Comparison of ENCODE assay signal across 8 cellular contexts in genomic region chr3:141413387-141414140, GRCh38. TPM values are rescaled to one million over a fixed set of nuclear protein-coding genes. Genes with fewer than 3 reads are reported as not detected.
A peak's percentile ranks its signal among the peaks of the same experiment; 100 is the strongest.
DNase-seq lines count a peak whose midpoint lies in the region; ATAC-seq and TF ChIP-seq lines count a peak whose summit lies in the region.

No MANE protein-coding gene starts in this region.

- CTCF ChIA-PET in AG04450 (lab: Charles Lee) (interaction anchor here (1.5 to 2.4 kb wide), 5 partner anchors 12 to 109 kb away, joined by 5 to 18 read pairs (median 8); no protein-coding TSS in a partner anchor), SK-N-SH (lab: Yijun Ruan, JAX) (interaction anchor here (0.9 to 1.4 kb wide), 3 partner anchors 41 to 53 kb away, joined by 3 to 6 read pairs (median 3); no protein-coding TSS in a partner anchor)

- POLR2A ChIA-PET in AG04450 (lab: Yijun Ruan, JAX) (interaction anchor here (0.6 to 1.5 kb wide), 4 partner anchors 11 to 30 kb away, joined by 3 to 12 read pairs (median 3); no protein-coding TSS in a partner anchor), SK-N-SH (lab: Yijun Ruan, JAX) (no interaction called here)

- H3K9me3 ChIP-seq in AG04450 (ENCODE audit: control insufficient read depth, insufficient read depth, low read length): no peaks in the 10 kb centered on the region; the same call in 1 of the 2 replicates
- no peaks in the 10 kb centered on the region for H3K9me3 ChIP-seq in SK-N-SH
- no peaks in the 10 kb centered on the region for H3K9me3 ChIP-seq in neutrophil

- H3K4me1 ChIP-seq in SK-N-SH (ENCODE audit: control insufficient read depth in 1 of 2, insufficient read depth in 2 of 2, low read depth in 1 of 2, low read length in 1 of 2): peaks cover 42 to 46% of the 10 kb centered on the region in 2 experiments
- peaks cover 37 to 46% of the 10 kb centered on the region in 2 experiments for H3K4me1 ChIP-seq in neutrophil (ENCODE audit: control insufficient read depth in 1 of 2, insufficient read depth in 1 of 2, low read depth in 1 of 2, low read length in 1 of 2)

- H3K27ac ChIP-seq in AG04450 (ENCODE audit: low read depth, low read length) (peak overlapping the region; percentile 94), SK-N-SH (ENCODE audit: low read depth in 2 of 2, low read length in 1 of 2) (peak overlapping the region; percentile 75 to 78), dorsolateral prefrontal cortex (peak overlapping the region; percentile 82 to 99 (median 97)), neutrophil (peak overlapping the region; percentile 71)

- intact Hi-C loops in dorsolateral prefrontal cortex (cut with DNase I): loop anchor here (2.0 to 5.0 kb wide), 4 partner anchors 17 to 46 kb away; partner anchors contain the start of gene ZBTB38 (in 1 of the 2)

- no peak for TF ChIP-seq EP300 in SK-N-SH (IDR thresholded peaks at IDR 0.05; ENCODE audit: borderline replicate concordance in 1 of 2, low read depth in 1 of 2, low read length in 1 of 2)

- H3K9me2 ChIP-seq in SK-N-SH: no peaks in the 10 kb centered on the region

- H2AFZ ChIP-seq in SK-N-SH (ENCODE audit: low read depth): no peak overlapping the region

- no peaks in the 10 kb centered on the region for H3K27me3 ChIP-seq in AG04450 (ENCODE audit: control insufficient read depth, insufficient read depth, low read length)
- H3K27me3 ChIP-seq in SK-N-SH (ENCODE audit: insufficient read depth): no peaks in the 10 kb centered on the region
- no peaks in the 10 kb centered on the region for H3K27me3 ChIP-seq in dorsolateral prefrontal cortex
- no peaks in the 10 kb centered on the region for H3K27me3 ChIP-seq in neutrophil

- no peak for TF ChIP-seq RAD21 in SK-N-SH (IDR thresholded peaks at IDR 0.05; ENCODE audit: low read length)

- peaks cover 72% of the 10 kb centered on the region for H3K79me2 ChIP-seq in SK-N-SH (ENCODE audit: insufficient read depth)

- H3F3A ChIP-seq in SK-N-SH (replicated peaks; ENCODE audit: insufficient read depth): peaks cover 27% of the 10 kb centered on the region

- ATAC-seq in GM18498 (IDR thresholded peaks at IDR 0.05; ENCODE audit: unreplicated experiment): no peak
- no peak for ATAC-seq in GM18868 (IDR thresholded peaks at IDR 0.05; ENCODE audit: unreplicated experiment)

- DNase-seq in AG04450 (ENCODE audit: low read depth, low spot score) (no peak), SK-N-SH (no peak), dorsolateral prefrontal cortex (no peak), iPS-NIHi7 (ENCODE audit: extremely low spot score) (no peak), NCI-H1436 treated with DMSO at 0.1 percent for 48 hours (lab: John Stamatoyannopoulos, UW) (no peak)

- H4K20me1 ChIP-seq in SK-N-SH (ENCODE audit: insufficient read depth): no peaks in the 10 kb centered on the region

- TF ChIP-seq CTCF in AG04450 (IDR thresholded peaks at IDR 0.05; ENCODE audit: low read depth, low read length) (no peak), SK-N-SH (IDR thresholded peaks at IDR 0.05) (no peak), dorsolateral prefrontal cortex (IDR thresholded peaks at IDR 0.05 in 54 of 56, conservative IDR thresholded peaks at IDR 0.05 in 2 of 56; ENCODE audit: low read depth in 1 of 56, partially characterized antibody in 56 of 56) (no peak), neutrophil (IDR thresholded peaks at IDR 0.05) (no peak)

- H3K36me3 ChIP-seq in SK-N-SH (replicated peaks in 1 of 2; ENCODE audit: control insufficient read depth in 1 of 2, insufficient read depth in 2 of 2, low read length in 1 of 2) (peaks cover 31 to 49% of the 10 kb centered on the region in 2 experiments), neutrophil (peaks cover 21% of the 10 kb centered on the region)

- H3K4me3 ChIP-seq in AG04450 (ENCODE audit: low read depth, low read length) (no peak overlapping the region), SK-N-SH (ENCODE audit: low read depth in 2 of 2, low read length in 1 of 2) (no peak overlapping the region), dorsolateral prefrontal cortex (peak overlapping the region in 37 of 59 donors; percentile 30 to 70 (median 52)), neutrophil (ENCODE audit: low read depth in 1 of 2, low read length in 1 of 2) (no peak overlapping the region)

- no peak overlapping the region for H3K9ac ChIP-seq in SK-N-SH

- H3K4me2 ChIP-seq in SK-N-SH: peak overlapping the region; percentile 42; the same call in 1 of the 2 replicates

- 67% methylated on average over 6 of the region's 6 CpGs for WGBS in SK-N-SH (ENCODE audit: low lambda C conversion rate)

TF ChIP-seq in SK-N-SH, 30 proteins besides CTCF, POLR2A, EP300 and RAD21:
- TF ChIP-seq JUND (IDR thresholded peaks at IDR 0.05): peak; percentile 41
- TF ChIP-seq SMC3 (IDR thresholded peaks at IDR 0.05; ENCODE audit: low read depth, low read length): no peak
- no peak for TF ChIP-seq RXRA (IDR thresholded peaks at IDR 0.05; ENCODE audit: borderline replicate concordance, low read depth)
- peak; percentile 22; the same call in 1 of the 2 replicates for TF ChIP-seq FOSL2 (IDR thresholded peaks at IDR 0.05; ENCODE audit: borderline replicate concordance, low read depth)
- peak; percentile 74 for TF ChIP-seq TCF12 (IDR thresholded peaks at IDR 0.05)
- no peak for TF ChIP-seq MAX (IDR thresholded peaks at IDR 0.05; ENCODE audit: low read depth)
- no peak for TF ChIP-seq NRF1 (IDR thresholded peaks at IDR 0.05; ENCODE audit: low read depth, low read length)
- no peak for TF ChIP-seq USF2 (IDR thresholded peaks at IDR 0.05; ENCODE audit: borderline replicate concordance, low read depth, low read length)
- TF ChIP-seq PBX3 (IDR thresholded peaks at IDR 0.05): peak; percentile 52; the same call in 1 of the 2 replicates

RNA-seq across cellular contexts. Expression of gene ZBTB38, which starts 45.3 kb away (rescaled TPM):
- polyA plus RNA-seq in AG04450 (2011; rRNA removed) (85.1 and 97.1 TPM in 2 replicates), SK-N-SH (2012; rRNA removed) (10.1 and 11.3 TPM in 2 replicates)
- 176 and 193 TPM in 2 replicates for polyA minus RNA-seq in AG04450 (2011; rRNA and poly(A)+ RNA removed)
- 11.6 and 11.7 TPM in 2 replicates for polyA plus RNA-seq in SK-N-SH (2012; cell fraction: cytosol; rRNA removed)
- 20.0 and 21.9 TPM in 2 replicates for polyA plus RNA-seq in SK-N-SH (2012; cell fraction: nucleus; rRNA removed)
- 100 to 1,000 TPM; 101 to 187 (median 131) TPM for total RNA-seq in dorsolateral prefrontal cortex

Comparison
In these comparisons a context has a peak if more than half of its experiments do, and no peak if none do; other contexts are left out.
1. H3K4me3 ChIP-seq: peak in dorsolateral prefrontal cortex (37 of 59); none in AG04450 (single experiment), SK-N-SH (0 of 2) and neutrophil (0 of 2).
2. Peak in every context shown above with its lines, with median percentiles within 50 percentile points of each other: H3K27ac ChIP-seq.